20 cellular contexts compared by ENCODE assay signal in the genomic region with DNA sequence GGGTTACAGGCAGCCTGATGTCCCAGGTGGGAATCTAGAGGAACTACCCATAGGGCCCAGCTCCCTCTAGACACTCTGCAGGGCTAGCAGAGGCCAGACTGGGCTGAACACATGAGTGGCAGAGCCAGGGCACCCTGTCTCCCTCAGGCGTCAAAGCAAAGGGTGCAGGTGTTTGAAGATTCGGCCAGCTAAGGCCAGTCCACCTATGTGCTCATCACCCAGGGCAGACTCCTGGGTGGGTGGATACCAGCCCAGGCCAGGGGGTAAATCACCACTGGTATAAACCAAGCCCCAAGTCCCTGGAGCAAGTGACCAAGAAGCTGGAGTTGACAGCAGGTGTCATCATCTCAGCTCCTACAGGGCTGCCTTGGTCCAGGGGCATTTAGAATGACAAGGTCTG. TPM values are rescaled to one million over a fixed set of nuclear protein-coding genes. Genes with fewer than 3 reads are reported as not detected.
DNase-seq lines count a peak whose midpoint lies in the region; ATAC-seq, FAIRE-seq and TF ChIP-seq lines count a peak whose summit lies in the region.
"Had no signal": no experiment of that assay in that cellular context is flagged by ENCODE, and none has a peak within 500 bp of the region (broad histone marks: within the 10 kb centered on the region; RNA-seq: fewer than 3 reads in every experiment).

No MANE protein-coding gene starts in this region.

- DNase-seq in activated effector memory CD4-positive, alpha-beta T cell treated with anti-CD3 and anti-CD28 coated beads, Interleukin-2, amount 50 U/mL, for 16 hours: peak; percentile 53
- DNase-seq in activated effector memory CD4-positive, alpha-beta T cell treated with Interleukin-2 at 50 U/mL for 16 hours: no peak
- DNase-seq in kidney (peak; percentile 41), OCI-M1 (lab: John Stamatoyannopoulos, UW) (no peak), Right ventricle myocardium inferior (ENCODE audit: missing footprints) (no peak)
- DNase-seq: 8988T; AML-193; Caco-2; Calu3; CD4-positive, alpha-beta T cell; CD8-positive, alpha-beta T cell; DMS79 treated with DMSO at 0.1 percent for 48 hours; GF-D8 had no signal

- H3K4me3 ChIP-seq in kidney (ENCODE audit: low read length in 2 of 2): no peak overlapping the region
- H3K4me3 ChIP-seq: BLaER1 treated with 17β-estradiol and CSF1 and Interleukin-3, amounts not matched to agents 10 nM and 100 nM had no signal

- no peaks in the 10 kb centered on the region for H3K9me3 ChIP-seq in kidney (ENCODE audit: control insufficient read depth in 1 of 2, low read length in 2 of 2)
- H3K9me3 ChIP-seq: Caco-2 had no signal

- H3K4me1 ChIP-seq in kidney (ENCODE audit: control insufficient read depth in 1 of 2, insufficient read depth in 1 of 2, low read depth in 1 of 2, low read length in 2 of 2): peaks cover 3 to 11% of the 10 kb centered on the region in 2 donors
- H3K4me1 ChIP-seq: BLaER1 treated with 17β-estradiol and CSF1 and Interleukin-3, amounts not matched to agents 10 nM and 100 nM had no signal

- ATAC-seq in Right ventricle myocardium inferior: no peak
- ATAC-seq: CD8-positive, alpha-beta T cell had no signal

- H3K27ac ChIP-seq in kidney (ENCODE audit: low read depth in 2 of 2, low read length in 2 of 2): no peak overlapping the region
- H3K27ac ChIP-seq: BLaER1 treated with 17β-estradiol and CSF1 and Interleukin-3, amounts not matched to agents 10 nM and 100 nM; C4-2B had no signal

- intact Hi-C loops in kidney (cut with DNase I) (no loop called here), Right ventricle myocardium inferior (cut with DNase I) (no loop called here)

- FAIRE-seq in kidney (lab: Jason Lieb, UNC): no peak
- FAIRE-seq: A204.1, D721Med, G401.6, GM12891, GM19239 had no signal

- no peak overlapping the region for H3K9ac ChIP-seq in kidney (ENCODE audit: low read length in 2 of 2)
- H3K9ac ChIP-seq: BLaER1 treated with 17β-estradiol and CSF1 and Interleukin-3, amounts not matched to agents 10 nM and 100 nM had no signal

- TF ChIP-seq CTCF in kidney (IDR thresholded peaks at IDR 0.05; ENCODE audit: borderline replicate concordance, extremely low read depth, insufficient read depth): no peak

- peaks cover 7% of the 10 kb centered on the region in 2 donors for H3K36me3 ChIP-seq in kidney (ENCODE audit: control insufficient read depth in 1 of 2, insufficient read depth in 2 of 2, low read length in 2 of 2)
- H3K36me3 ChIP-seq: BLaER1 treated with 17β-estradiol and CSF1 and Interleukin-3, amounts not matched to agents 10 nM and 100 nM had no signal

RNA-seq across cellular contexts. Expression of gene CCDC180, which starts 3.4 kb away (rescaled TPM):
- total RNA-seq in kidney: 8.8 TPM
- polyA plus RNA-seq in kidney (ENCODE audit: insufficient read depth, low read depth, low replicate concordance): 3.8 TPM
- total RNA-seq in Right ventricle myocardium inferior: 1.7 TPM

Comparison
In these comparisons a context has a peak if more than half of its experiments do, and no peak if none do; other contexts are left out.
1. DNase-seq: peak in activated effector memory CD4-positive, alpha-beta T cell treated with anti-CD3 and anti-CD28 coated beads, Interleukin-2, amount 50 U/mL, for 16 hours (single experiment) and kidney (single experiment); none in activated effector memory CD4-positive, alpha-beta T cell treated with Interleukin-2 at 50 U/mL for 16 hours (single experiment), OCI-M1 (single experiment) and Right ventricle myocardium inferior (single experiment).